Comparison of ENCODE assay signal across 25 cellular contexts in genomic region chr5:138549414-138549813, GRCh38.
"Had no signal": no experiment of that assay in that cellular context is flagged by ENCODE, and none has a peak within 500 bp of the region (broad histone marks: within the 10 kb centered on the region; RNA-seq: fewer than 3 reads in every experiment).

No MANE protein-coding gene starts in this region.

- H3K4me3 Mint-ChIP-seq: activated CD8-positive, alpha-beta T cell treated with anti-CD3 and anti-CD28 coated beads for 36 hours; activated naive CD4-positive, alpha-beta T cell treated with anti-CD3 and anti-CD28 coated beads, Interleukin-2, amount 10 ng/mL, durations not matched to agents 7 days and 5 days; activated naive CD8-positive, alpha-beta T cell; T-helper 1 cell treated with Interleukin-12 subunit alpha and Interleukin-12 subunit beta and Interleukin-4 antibody, amounts not matched to agents 30 μg/mL and 1 μg/mL, for 36 hours had no signal

- H3K36me3 ChIP-seq: breast epithelium had no signal

- H3K9me3 ChIP-seq: body of pancreas, breast epithelium, MG63, SJSA1, SK-N-SH had no signal

- H3K4me2 ChIP-seq: SK-N-SH had no signal

- DNase-seq: activated CD8-positive, alpha-beta T cell treated with anti-CD3 and anti-CD28 coated beads for 36 hours; activated effector memory CD4-positive, alpha-beta T cell treated with Interleukin-2 at 50 U/mL for 16 hours; activated naive CD4-positive, alpha-beta T cell treated with anti-CD3 and anti-CD28 coated beads, Interleukin-2, amount 10 ng/mL, durations not matched to agents 7 days and 5 days; activated T-cell treated with anti-CD3 and anti-CD28 coated beads, Interleukin-2, amount 50 U/mL, for 1 hour; body of pancreas; Kasumi-1; KG1; MG63; NCI-H1048; NCI-H1105 treated with DMSO at 0.1 percent for 48 hours; NCI-H1436; NCI-H1694; NCI-H1930; NCI-H2081 treated with DMSO at 0.1 percent for 48 hours; NCI-H226; NCI-H524 treated with DMSO at 0.1 percent for 48 hours; RPMI8226; SHP77 treated with DMSO at 0.1 percent for 48 hours; SK-N-SH; T1000 had no signal

- H3K27me3 Mint-ChIP-seq: activated CD8-positive, alpha-beta T cell treated with anti-CD3 and anti-CD28 coated beads for 36 hours; activated naive CD4-positive, alpha-beta T cell treated with anti-CD3 and anti-CD28 coated beads, Interleukin-2, amount 10 ng/mL, durations not matched to agents 7 days and 5 days; activated naive CD8-positive, alpha-beta T cell had no signal

- H3K4me3 ChIP-seq: body of pancreas, breast epithelium, MG63, SJSA1 had no signal

- ATAC-seq: activated CD8-positive, alpha-beta T cell treated with anti-CD3 and anti-CD28 coated beads for 36 hours; body of pancreas; Panc1 had no signal

- H3K9ac ChIP-seq: SK-N-SH had no signal

- H3K9me3 Mint-ChIP-seq: activated CD8-positive, alpha-beta T cell treated with anti-CD3 and anti-CD28 coated beads for 36 hours; activated naive CD4-positive, alpha-beta T cell treated with anti-CD3 and anti-CD28 coated beads, Interleukin-2, amount 10 ng/mL, durations not matched to agents 7 days and 5 days; T-helper 1 cell treated with Interleukin-12 subunit alpha and Interleukin-12 subunit beta and Interleukin-4 antibody, amounts not matched to agents 30 μg/mL and 1 μg/mL, for 36 hours had no signal

- H3K27me3 ChIP-seq: body of pancreas, breast epithelium, MG63, SJSA1 had no signal

- H3K27ac Mint-ChIP-seq: activated CD8-positive, alpha-beta T cell treated with anti-CD3 and anti-CD28 coated beads for 36 hours; activated naive CD4-positive, alpha-beta T cell treated with anti-CD3 and anti-CD28 coated beads, Interleukin-2, amount 10 ng/mL, durations not matched to agents 7 days and 5 days; activated naive CD8-positive, alpha-beta T cell; T-helper 1 cell treated with Interleukin-12 subunit alpha and Interleukin-12 subunit beta and Interleukin-4 antibody, amounts not matched to agents 30 μg/mL and 1 μg/mL, for 36 hours had no signal

- H3K27ac ChIP-seq: body of pancreas, breast epithelium, SJSA1 had no signal
